ENCODE assay signal across 8 cellular contexts in the genomic region with DNA sequence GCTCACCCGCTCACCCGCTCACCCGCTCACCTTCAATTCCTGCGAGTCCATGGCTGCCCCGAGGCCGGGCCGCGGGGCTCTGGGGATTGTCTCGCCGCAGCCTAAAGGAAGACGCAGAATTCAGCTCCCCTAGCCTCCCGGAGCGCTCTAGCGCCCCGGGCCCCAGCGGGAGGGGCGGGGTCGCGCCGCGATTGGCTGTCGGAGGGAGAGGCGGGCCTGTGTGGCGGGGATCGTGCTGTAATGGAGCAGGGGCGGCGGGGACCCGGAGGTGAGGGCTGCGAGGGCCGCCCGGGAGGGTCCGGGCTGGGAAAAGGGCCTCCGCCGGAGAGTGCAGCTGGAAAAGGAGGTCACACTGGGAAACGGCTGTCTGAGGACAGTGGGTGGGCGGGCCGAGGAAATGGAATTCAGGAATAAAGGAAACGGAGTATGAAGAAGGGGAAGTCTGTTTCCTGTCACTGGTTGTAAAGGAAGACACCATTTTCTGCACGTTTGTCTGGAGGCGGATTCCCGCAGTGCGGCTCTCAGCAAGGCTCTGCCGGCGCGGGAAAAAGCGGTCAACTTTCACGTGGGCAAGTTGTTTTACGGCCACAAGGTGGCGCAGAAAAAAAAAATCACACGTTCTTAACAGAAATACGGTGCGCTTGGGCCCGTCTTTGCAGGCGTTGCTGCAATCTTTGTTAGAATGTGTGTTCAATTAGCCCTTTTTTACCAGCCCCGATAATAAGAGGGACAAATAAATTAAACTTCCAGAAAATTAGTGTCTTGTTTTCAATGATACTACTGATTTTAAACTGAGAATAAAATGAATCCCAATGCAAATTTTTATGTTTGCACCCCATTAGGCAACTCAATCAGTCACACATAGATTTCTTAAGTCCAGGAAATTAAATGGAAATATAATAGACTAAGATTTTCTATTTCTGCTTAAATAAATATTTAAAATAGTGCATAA. TPM values are rescaled to one million over a fixed set of nuclear protein-coding genes. Genes with fewer than 3 reads are reported as not detected.
DNase-seq lines count a peak whose midpoint lies in the region; ATAC-seq and TF ChIP-seq lines count a peak whose summit lies in the region.

Gene TTC21B, minus strand, starts transcription at position 122 of the 952 bp plus-strand sequence. Its CDS starts 71 bp downstream, at position 51.

- H3K4me3 ChIP-seq in KMS-11 (IDR thresholded peaks at IDR 0.05; ENCODE audit: insufficient read depth, low read depth, low read length) (peak within 1 kb of the TSS; percentile 79), Panc1 (ENCODE audit: low read depth in 2 of 2, low read length in 2 of 2) (peak within 1 kb of the TSS; percentile 74 to 85), muscle layer of colon (ENCODE audit: low read depth in 1 of 2, low read length in 2 of 2) (peak within 1 kb of the TSS; percentile 79 to 90)

- H3K9me3 Mint-ChIP-seq in activated T-cell treated with anti-CD3 and anti-CD28 coated beads, Interleukin-2, amount 50 U/mL, for 4 hours: no peaks in the 10 kb centered on the region

- CTCF ChIA-PET in Panc1 (lab: Charles Lee): interaction anchor here (0.7 to 1.8 kb wide), 2 partner anchors 173 to 174 kb away, joined by 4 to 10 read pairs; partner anchors contain the start of gene SCN1A

- peak within 1 kb of the TSS; percentile 78; the same call in 1 of the 2 replicates for H3K9ac ChIP-seq in KMS-11
- H3K9ac ChIP-seq in muscle layer of colon (ENCODE audit: low read length): peak within 1 kb of the TSS; percentile 84

- intact Hi-C loops in Panc1 (cut with micrococcal nuclease; ENCODE audit: unreplicated experiment): loop anchor here (1.0 to 5.0 kb wide), 2 partner anchors 174 to 228 kb away; partner anchors contain the start of gene SCN1A

- in situ Hi-C loops in Panc1 (cut with HindIII; ENCODE audit: low pct_unique_long_range_greater_than_20kb, low sequenced_read_pairs): no loop called here

- BruUV-seq in Panc1 (replicated peaks; lab: Mats Ljungman, UMichigan): no TSS peak

- H3K4me1 Mint-ChIP-seq in activated T-cell treated with anti-CD3 and anti-CD28 coated beads, Interleukin-2, amount 50 U/mL, for 4 hours (ENCODE audit: low read depth): peaks cover 15% of the 10 kb centered on the region

- H3K79me2 ChIP-seq in KMS-11 (ENCODE audit: insufficient read depth, low read depth): peaks cover 30% of the 10 kb centered on the region; the same call in 1 of the 2 replicates

- DNase-seq in DMS79 treated with DMSO at 0.1 percent for 48 hours (lab: John Stamatoyannopoulos, UW): peak; percentile 97
- peak; percentile 75 for DNase-seq in Panc1 (ENCODE audit: low read depth, low spot score)
- DNase-seq in activated T-cell treated with anti-CD3 and anti-CD28 coated beads, Interleukin-2, amount 50 U/mL, for 4 hours: peak; percentile 90
- DNase-seq in stimulated activated CD8-positive, alpha-beta memory T cell treated with anti-CD3 and anti-CD28 coated beads, Interleukin-7, amount 100 ng/mL, for 24 hours (ENCODE audit: low read depth): peak; percentile 86

- peak within 1 kb of the TSS; percentile 79 for H2AFZ ChIP-seq in KMS-11 (ENCODE audit: low read depth)

- no peaks in the 10 kb centered on the region for H3K36me3 Mint-ChIP-seq in activated T-cell treated with anti-CD3 and anti-CD28 coated beads, Interleukin-2, amount 50 U/mL, for 4 hours (ENCODE audit: insufficient read depth)

- H4K20me1 ChIP-seq in KMS-11 (ENCODE audit: insufficient read depth): no peaks in the 10 kb centered on the region

- peak within 1 kb of the TSS; percentile 88 for H3K4me2 ChIP-seq in KMS-11

- H3K4me1 ChIP-seq in KMS-11 (ENCODE audit: low read depth, poor library complexity, severe bottlenecking) (peaks cover 21% of the 10 kb centered on the region), Panc1 (ENCODE audit: control insufficient read depth, insufficient read depth, low read length) (peaks cover 15% of the 10 kb centered on the region), muscle layer of colon (ENCODE audit: insufficient read depth, low read length) (peaks cover 24% of the 10 kb centered on the region)

- ATAC-seq in GM21723 (IDR thresholded peaks at IDR 0.05; ENCODE audit: unreplicated experiment) (peak; percentile 97), Panc1 (peak; percentile 99), esophagus mucosa (peak; percentile 99)
- peak; percentile 98 to 99 for ATAC-seq in activated T-cell treated with anti-CD3 and anti-CD28 coated beads, Interleukin-2, amount 50 U/mL, for 4 hours

- H3K27me3 ChIP-seq in KMS-11 (ENCODE audit: insufficient read depth, low read depth) (no peaks in the 10 kb centered on the region), Panc1 (ENCODE audit: control insufficient read depth, insufficient read depth, low read length) (no peaks in the 10 kb centered on the region), muscle layer of colon (ENCODE audit: control insufficient read depth in 1 of 2, insufficient read depth in 2 of 2, low read length in 2 of 2) (no peaks in the 10 kb centered on the region)

- H3K4me3 Mint-ChIP-seq in activated T-cell treated with anti-CD3 and anti-CD28 coated beads, Interleukin-2, amount 50 U/mL, for 4 hours: peak within 1 kb of the TSS; percentile 49

- POLR2A ChIA-PET in Panc1 (lab: Charles Lee): interaction anchor here (0.6 kb wide), 1 partner anchor 917 kb away, joined by 3 read pairs; no protein-coding TSS in a partner anchor

- H3K27ac ChIP-seq in KMS-11 (peak within 1 kb of the TSS; percentile 54), Panc1 (ENCODE audit: low read length) (peak within 1 kb of the TSS; percentile 75), muscle layer of colon (ENCODE audit: low read depth, low read length) (peak within 1 kb of the TSS; percentile 89)

- TF ChIP-seq CTCF in KMS-11 (conservative IDR thresholded peaks at IDR 0.05; ENCODE audit: low read depth, low read length) (peak; percentile 85), Panc1 (IDR thresholded peaks at IDR 0.05) (peak; percentile 82)

- no peaks in the 10 kb centered on the region for H3K27me3 Mint-ChIP-seq in activated T-cell treated with anti-CD3 and anti-CD28 coated beads, Interleukin-2, amount 50 U/mL, for 4 hours (ENCODE audit: low read depth)

- no peaks in the 10 kb centered on the region for H3K9me3 ChIP-seq in Panc1 (ENCODE audit: control insufficient read depth, insufficient read depth, low read depth, low read length)
- no peaks in the 10 kb centered on the region for H3K9me3 ChIP-seq in muscle layer of colon (ENCODE audit: low read length)

- no peaks in the 10 kb centered on the region for H3K36me3 ChIP-seq in KMS-11 (ENCODE audit: insufficient read depth)
- no peaks in the 10 kb centered on the region; the same call in 1 of the 2 replicates for H3K36me3 ChIP-seq in Panc1 (ENCODE audit: control insufficient read depth, insufficient read depth, low read length)
- peaks cover under 1% of the 10 kb centered on the region for H3K36me3 ChIP-seq in muscle layer of colon (ENCODE audit: insufficient read depth, low read length)

RNA-seq across cellular contexts. Expression of gene TTC21B, which starts in this region (rescaled TPM):
- total RNA-seq in Panc1 (2021; ENCODE audit: unreplicated experiment): 12.4 TPM
- 6.1 TPM for polyA plus RNA-seq in Panc1 (2012; ENCODE audit: insufficient read length)
- total RNA-seq in activated T-cell treated with anti-CD3 and anti-CD28 coated beads, Interleukin-2, amount 50 U/mL, for 4 hours: 10 to 100 TPM; 13.9 to 18.1 (median 16.3) TPM
- 4.8 TPM for total RNA-seq in esophagus mucosa

Comparison
In these comparisons a context has a peak if more than half of its experiments do, and no peak if none do; other contexts are left out.
1. Peak in every context shown above with its lines: DNase-seq, ATAC-seq, H3K4me3 ChIP-seq and H3K27ac ChIP-seq.